In the genomic region with DNA sequence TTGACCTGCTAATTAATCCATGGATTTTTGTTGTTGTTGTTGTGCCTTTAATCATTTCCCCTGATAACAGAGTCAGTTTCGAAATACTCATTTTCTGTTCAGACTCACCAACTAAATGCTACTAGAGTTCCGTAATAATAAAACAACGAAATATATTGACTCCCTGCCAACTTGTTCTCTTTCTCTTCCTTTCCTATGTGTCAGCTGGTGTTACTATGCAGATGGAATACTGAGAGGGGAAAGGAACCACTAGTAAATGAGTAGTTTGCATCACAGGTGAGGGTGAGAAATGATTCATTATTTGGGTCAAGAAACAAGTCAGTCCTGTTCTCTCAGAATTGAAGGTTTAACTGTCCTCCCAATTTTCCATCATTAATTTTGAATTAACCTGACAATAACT, we compare ENCODE assay signal across 29 cellular contexts.
"Had no signal": no experiment of that assay in that cellular context is flagged by ENCODE, and none has a peak within 500 bp of the region (broad histone marks: within the 10 kb centered on the region; RNA-seq: fewer than 3 reads in every experiment).

No MANE protein-coding gene starts in this region.

- H3K27ac Mint-ChIP-seq: activated T-cell treated with anti-CD3 and anti-CD28 coated beads, Interleukin-2, amount 50 U/mL, for 24 hours; activated T-helper 17 cell treated with anti-CD3 and anti-CD28 coated beads, Interleukin-2, amount 50 U/mL, for 72 hours; naive thymus-derived CD4-positive, alpha-beta T cell; stimulated activated memory B cell treated with anti-CD40 and anti-IgM and Interleukin-4, amounts not matched to agents 10 μg/mL and 1 μg/mL and 100 μg/mL, for 72 hours had no signal

- H3K9me3 Mint-ChIP-seq: stimulated activated memory B cell treated with anti-CD40 and anti-IgM and Interleukin-4, amounts not matched to agents 10 μg/mL and 1 μg/mL and 100 μg/mL, for 72 hours had no signal

- H3K4me3 ChIP-seq: breast epithelium, colonic mucosa, pancreas, psoas muscle, right atrium auricular region, smooth muscle cell, stomach, tibial artery, upper lobe of right lung had no signal

- H3K4me1 Mint-ChIP-seq: activated T-helper 17 cell treated with anti-CD3 and anti-CD28 coated beads, Interleukin-2, amount 50 U/mL, for 72 hours; naive thymus-derived CD4-positive, alpha-beta T cell; stimulated activated memory B cell treated with anti-CD40 and anti-IgM and Interleukin-4, amounts not matched to agents 10 μg/mL and 1 μg/mL and 100 μg/mL, for 72 hours had no signal

- ATAC-seq: activated CD4-positive, CD25-positive, alpha-beta regulatory T cell treated with anti-CD3 and anti-CD28 coated beads, Interleukin-2, amount 50 U/mL, for 24 hours; activated T-helper 17 cell treated with anti-CD3 and anti-CD28 coated beads, Interleukin-2, amount 50 U/mL, for 72 hours; left ventricle myocardium superior; naive thymus-derived CD4-positive, alpha-beta T cell; pancreas; psoas muscle; stimulated activated memory B cell treated with anti-CD40 and anti-IgM and Interleukin-4, amounts not matched to agents 10 μg/mL and 1 μg/mL and 100 μg/mL, for 72 hours; upper lobe of right lung had no signal

- H3K27me3 Mint-ChIP-seq: activated T-cell treated with anti-CD3 and anti-CD28 coated beads, Interleukin-2, amount 50 U/mL, for 24 hours; activated T-helper 17 cell treated with anti-CD3 and anti-CD28 coated beads, Interleukin-2, amount 50 U/mL, for 72 hours; naive thymus-derived CD4-positive, alpha-beta T cell had no signal

- DNase-seq: activated CD4-positive, alpha-beta T cell treated with anti-CD3 and anti-CD28 coated beads for 48 hours; activated CD4-positive, alpha-beta T cell treated with anti-CD3 and anti-CD28 coated beads, Interleukin-2, amount 50 U/mL, for 48 hours; activated CD8-positive, alpha-beta memory T cell treated with anti-CD3 and anti-CD28 coated beads, Interleukin-2, amount 50 U/mL, for 4 hours; activated gamma-delta T cell treated with Interleukin-2 at 50 U/mL for 16 hours; activated naive CD4-positive, alpha-beta T cell treated with anti-CD3 and anti-CD28 coated beads, Interleukin-2, amount 50 U/mL, for 16 hours; activated T-cell treated with anti-CD3 and anti-CD28 coated beads, Interleukin-2, amount 50 U/mL, for 24 hours; amniotic stem cell; colonic mucosa; effector CD8-positive, alpha-beta T cell; erythroblast; left ventricle myocardium superior; midbrain; naive thymus-derived CD4-positive, alpha-beta T cell; pancreas; psoas muscle; stimulated activated CD4-positive, alpha-beta T cell treated with anti-CD3 and anti-CD28 coated beads, Interleukin-1b, Interleukin-23, amount 100 ng/mL, for 48 hours; stimulated activated CD4-positive, alpha-beta T cell treated with anti-CD3 and anti-CD28 coated beads, Interleukin-4, amount 100 ng/mL, for 4 hours; stimulated activated CD8-positive, alpha-beta memory T cell treated with anti-CD3 and anti-CD28 coated beads, Interleukin-4, amount 100 ng/mL, for 48 hours; stomach; T-helper 9 cell; tibial artery; upper lobe of right lung; WERI-Rb-1 had no signal

- H3K36me3 Mint-ChIP-seq: naive thymus-derived CD4-positive, alpha-beta T cell; stimulated activated memory B cell treated with anti-CD40 and anti-IgM and Interleukin-4, amounts not matched to agents 10 μg/mL and 1 μg/mL and 100 μg/mL, for 72 hours had no signal

- H3K36me3 ChIP-seq: breast epithelium, colonic mucosa, pancreas, right atrium auricular region, stomach, tibial artery, upper lobe of right lung, WERI-Rb-1 had no signal

- H3K9me3 ChIP-seq: breast epithelium, colonic mucosa, pancreas, psoas muscle, right atrium auricular region, stomach, tibial artery, upper lobe of right lung had no signal

- H3K4me1 ChIP-seq: breast epithelium, colonic mucosa, pancreas, psoas muscle, right atrium auricular region, stomach, tibial artery, upper lobe of right lung had no signal

- H3K27ac ChIP-seq: breast epithelium, colonic mucosa, pancreas, psoas muscle, right atrium auricular region, stomach, tibial artery, upper lobe of right lung, WERI-Rb-1 had no signal

- H3K4me3 Mint-ChIP-seq: activated T-cell treated with anti-CD3 and anti-CD28 coated beads, Interleukin-2, amount 50 U/mL, for 24 hours; activated T-helper 17 cell treated with anti-CD3 and anti-CD28 coated beads, Interleukin-2, amount 50 U/mL, for 72 hours; naive thymus-derived CD4-positive, alpha-beta T cell; stimulated activated memory B cell treated with anti-CD40 and anti-IgM and Interleukin-4, amounts not matched to agents 10 μg/mL and 1 μg/mL and 100 μg/mL, for 72 hours had no signal

- H3K27me3 ChIP-seq: breast epithelium, colonic mucosa, pancreas, right atrium auricular region, stomach, tibial artery, upper lobe of right lung had no signal
